In genomic region chr3:113499081-113499480, GRCh38 we compare ENCODE assay signal across 12 cellular contexts.
"Had no signal": no experiment of that assay in that cellular context is flagged by ENCODE, and none has a peak within 500 bp of the region (broad histone marks: within the 10 kb centered on the region; RNA-seq: fewer than 3 reads in every experiment).

No MANE protein-coding gene starts in this region.

- H3K4me1 ChIP-seq: adrenal gland, esophagus squamous epithelium, parathyroid adenoma, spleen, upper lobe of right lung had no signal

- H3K9me3 ChIP-seq: adrenal gland, esophagus squamous epithelium, spleen, thoracic aorta, upper lobe of right lung had no signal

- H3K36me3 ChIP-seq: adrenal gland had no signal

- H3K4me3 ChIP-seq: adrenal gland, esophagus squamous epithelium, spleen, thoracic aorta, upper lobe of right lung had no signal

- H3K79me2 ChIP-seq: parathyroid adenoma had no signal

- H2AFZ ChIP-seq: parathyroid adenoma had no signal

- H3K27me3 ChIP-seq: adrenal gland, esophagus squamous epithelium, spleen, upper lobe of right lung had no signal

- H3K27ac ChIP-seq: adrenal gland, esophagus squamous epithelium, parathyroid adenoma, spleen, thoracic aorta, upper lobe of right lung had no signal

- DNase-seq: activated CD4-positive, alpha-beta T cell treated with anti-CD3 and anti-CD28 coated beads, Interleukin-2, amount 50 U/mL, for 4 hours; activated gamma-delta T cell treated with Interleukin-2 at 50 U/mL for 16 hours; adrenal gland; effector CD8-positive, alpha-beta T cell; esophagus squamous epithelium; natural killer cell; spleen; stimulated activated CD4-positive, alpha-beta T cell treated with anti-CD3 and anti-CD28 coated beads, Interleukin-4, amount 100 ng/mL, for 4 hours; T-helper 17 cell; upper lobe of right lung had no signal
